In the genomic region with DNA sequence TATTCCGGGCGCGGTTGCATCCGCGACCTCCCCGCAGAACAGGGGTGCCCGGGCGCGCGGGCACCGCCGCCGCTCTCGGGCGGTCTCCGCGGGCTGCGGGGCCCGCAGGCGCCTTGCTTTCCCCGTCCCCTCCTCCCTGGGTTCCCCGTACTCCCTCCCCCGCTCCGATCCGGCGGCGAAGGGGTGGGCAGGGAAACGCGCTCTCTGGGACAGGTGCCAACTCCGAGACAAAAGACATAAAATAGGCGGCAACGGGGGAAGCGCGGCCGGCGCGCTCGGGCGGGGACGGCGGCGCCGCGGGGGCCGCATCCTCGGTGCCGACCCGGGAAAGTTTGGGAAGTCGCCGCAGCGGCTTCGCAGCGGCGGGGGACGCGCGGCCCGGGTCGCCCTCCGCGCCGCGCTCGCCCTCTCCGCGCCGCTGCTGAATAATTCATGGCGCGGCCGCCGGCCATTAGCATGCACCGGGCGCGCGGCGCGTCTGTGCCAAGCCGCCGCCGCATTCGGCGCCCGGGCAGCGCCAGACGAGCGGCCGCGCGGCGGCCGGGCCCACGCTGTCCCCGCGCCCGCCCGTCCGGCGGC, we compare ENCODE assay signal across 1 cellular context.
TF ChIP-seq lines count a peak whose summit lies in the region.

No MANE protein-coding gene starts in this region.

TF ChIP-seq in H1, 55 proteins besides CTCF, POLR2A, EP300 and RAD21 (continued from another document):
- no peak for TF ChIP-seq CTBP2 (IDR thresholded peaks at IDR 0.05; ENCODE audit: borderline replicate concordance, insufficient read depth, insufficient read length, low read length)
- no peak for TF ChIP-seq HDAC2 (IDR thresholded peaks at IDR 0.05; ENCODE audit: borderline replicate concordance in 1 of 2, low read depth in 2 of 2, low read length in 2 of 2)
- TF ChIP-seq YY1 (IDR thresholded peaks at IDR 0.05; ENCODE audit: low read depth, low read length) = 0 out of 2 replicates have a peak, but pooled peaks have one; percentile 5
- TF ChIP-seq KDM4A (IDR thresholded peaks at IDR 0.05; ENCODE audit: low read depth, low read length, severe bottlenecking) = no peak
- no peak for TF ChIP-seq RNF2 (IDR thresholded peaks at IDR 0.05; ENCODE audit: borderline replicate concordance, low read depth, low read length, missing control alignments, poor library complexity, severe bottlenecking)
